In the genomic region with DNA sequence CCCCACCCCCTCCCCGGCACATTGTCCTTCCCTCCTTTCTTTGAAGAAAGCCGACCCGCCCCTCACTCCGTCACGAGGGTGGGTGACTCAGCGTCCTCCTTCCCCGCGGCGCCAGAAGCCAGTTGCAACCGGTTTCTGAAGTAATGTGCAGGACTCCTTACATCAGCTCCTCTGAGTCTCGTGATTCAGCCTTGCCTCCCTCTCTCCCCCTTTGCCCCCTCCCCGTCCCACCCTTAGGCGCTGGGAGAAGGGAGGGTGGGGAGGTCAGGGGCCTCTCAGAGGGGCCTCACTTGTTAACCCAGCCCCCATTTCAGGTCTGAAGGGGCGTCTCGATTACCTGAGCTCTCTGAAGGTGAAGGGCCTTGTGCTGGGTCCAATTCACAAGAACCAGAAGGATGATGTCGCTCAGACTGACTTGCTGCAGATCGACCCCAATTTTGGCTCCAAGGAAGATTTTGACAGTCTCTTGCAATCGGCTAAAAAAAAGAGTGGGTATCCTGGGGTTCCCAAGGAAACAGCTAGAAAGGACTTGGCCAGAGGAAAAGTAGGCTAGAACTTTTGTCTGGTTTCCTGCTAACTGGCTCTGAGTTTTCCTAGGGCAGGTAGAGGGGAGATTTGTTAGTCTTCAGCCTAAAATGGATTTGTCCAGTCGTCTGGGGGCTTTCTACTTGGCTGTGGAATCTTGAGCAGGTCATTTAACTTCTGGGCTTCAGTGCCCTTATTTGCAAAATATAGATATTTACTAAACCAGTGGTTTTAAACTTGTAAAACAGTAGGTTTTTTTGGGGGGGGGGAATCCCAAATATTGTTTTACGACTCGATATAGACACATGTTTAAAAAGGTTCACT, we compare ENCODE assay signal across 8 cellular contexts. TPM values are rescaled to one million over a fixed set of nuclear protein-coding genes. Genes with fewer than 3 reads are reported as not detected.
DNase-seq lines count a peak whose midpoint lies in the region; ATAC-seq and TF ChIP-seq lines count a peak whose summit lies in the region.

No MANE protein-coding gene starts in this region.

- peak overlapping the region; percentile 85 for H3K4me2 ChIP-seq in OCI-LY3 (ENCODE audit: low read length)

- no peaks in the 10 kb centered on the region for H3K27me3 Mint-ChIP-seq in CD8-positive, alpha-beta memory T cell
- H3K27me3 Mint-ChIP-seq in naive B cell: no peaks in the 10 kb centered on the region

- 2 to 3% methylated on average over 20 to 21 of the region's 21 CpGs for WGBS in esophagus, 2 donors

- H3K4me1 ChIP-seq in CD8-positive, alpha-beta memory T cell (ENCODE audit: insufficient read depth, low read length): peaks cover 39% of the 10 kb centered on the region
- H3K4me1 ChIP-seq in OCI-LY3 (ENCODE audit: low read length) (peaks cover 23% of the 10 kb centered on the region), esophagus (ENCODE audit: control insufficient read depth in 2 of 2, insufficient read depth in 2 of 2, low read length in 1 of 2) (peaks cover 2 to 7% of the 10 kb centered on the region in 2 donors)

- H3K4me3 Mint-ChIP-seq in CD8-positive, alpha-beta memory T cell: peak overlapping the region; percentile 99 to 100 (median 100)
- H3K4me3 Mint-ChIP-seq in naive B cell: peak overlapping the region; percentile 99 to 100 (median 100)

- H3K27me3 ChIP-seq in CD8-positive, alpha-beta memory T cell (ENCODE audit: insufficient read depth, low read length, poor library complexity, severe bottlenecking): no peaks in the 10 kb centered on the region
- no peaks in the 10 kb centered on the region for H3K27me3 ChIP-seq in OCI-LY3 (ENCODE audit: low read depth, low read length)
- H3K27me3 ChIP-seq in esophagus (ENCODE audit: control insufficient read depth in 1 of 2, insufficient read depth in 2 of 2, low read length in 2 of 2): no peaks in the 10 kb centered on the region

- peaks cover 40% of the 10 kb centered on the region for H4K20me1 ChIP-seq in OCI-LY3 (ENCODE audit: insufficient read depth, low read length)

- H3K4me3 ChIP-seq in CD8-positive, alpha-beta memory T cell (ENCODE audit: low read length): peak overlapping the region; percentile 99
- H3K4me3 ChIP-seq in OCI-LY3 (ENCODE audit: low read length) (peak overlapping the region; percentile 87), esophagus (ENCODE audit: low read depth in 1 of 2, low read length in 2 of 2) (peak overlapping the region; percentile 80 to 96)

- peaks cover 47% of the 10 kb centered on the region for H3K36me3 ChIP-seq in CD8-positive, alpha-beta memory T cell (ENCODE audit: insufficient read depth, low read length)
- H3K36me3 ChIP-seq in OCI-LY3 (replicated peaks; ENCODE audit: low read depth, low read length): peaks cover 68% of the 10 kb centered on the region
- H3K36me3 ChIP-seq in esophagus (ENCODE audit: control insufficient read depth in 2 of 2, insufficient read depth in 2 of 2, low read length in 1 of 2): peaks cover 19 to 35% of the 10 kb centered on the region in 2 donors

- POLR2A ChIA-PET in CD8-positive, alpha-beta memory T cell (lab: Charles Lee): interaction anchor here (0.6 to 3.4 kb wide), 37 partner anchors 8 to 1436 kb away, joined by 3 to 54 read pairs (median 5); a partner anchor contains a TSS

- peak; percentile 86 to 96 (median 88) for DNase-seq in CD8-positive, alpha-beta memory T cell
- DNase-seq in activated T-cell treated with anti-CD3 and anti-CD28 coated beads, Interleukin-2, amount 50 U/mL, for 1 hour: peak; percentile 92
- DNase-seq in naive B cell: no peak
- DNase-seq in stimulated activated CD8-positive, alpha-beta memory T cell treated with anti-CD3 and anti-CD28 coated beads, Interleukin-7, amount 100 ng/mL, for 48 hours (ENCODE audit: extremely low read depth in 1 of 2, low read depth in 1 of 2): peak; percentile 90 to 95

- peaks cover 51 to 54% (median 52%) of the 10 kb centered on the region in 3 donors for H3K4me1 Mint-ChIP-seq in CD8-positive, alpha-beta memory T cell
- H3K4me1 Mint-ChIP-seq in naive B cell: peaks cover 37 to 43% (median 43%) of the 10 kb centered on the region in 3 donors

- peaks cover 91% of the 10 kb centered on the region for H3K79me2 ChIP-seq in OCI-LY3 (ENCODE audit: low read length)

- TF ChIP-seq CTCF in OCI-LY3 (IDR thresholded peaks at IDR 0.05; ENCODE audit: low read depth, low read length): no peak

- peaks cover 15 to 64% (median 18%) of the 10 kb centered on the region in 3 donors for H3K36me3 Mint-ChIP-seq in CD8-positive, alpha-beta memory T cell
- H3K36me3 Mint-ChIP-seq in naive B cell: peaks cover 5 to 34% of the 10 kb centered on the region in 2 donors

- CTCF ChIA-PET in CD8-positive, alpha-beta memory T cell (lab: Charles Lee): interaction anchor here (0.7 to 4.2 kb wide), 20 partner anchors 18 to 457 kb away, joined by 3 to 32 read pairs (median 4); a partner anchor contains a TSS

- H2AFZ ChIP-seq in OCI-LY3 (ENCODE audit: low read depth, low read length): no peak overlapping the region

- H3K9ac ChIP-seq in OCI-LY3 (ENCODE audit: low read length): peak overlapping the region; percentile 95

- no peaks in the 10 kb centered on the region for H3K9me3 ChIP-seq in CD8-positive, alpha-beta memory T cell (ENCODE audit: low read length)
- H3K9me3 ChIP-seq in OCI-LY3 (ENCODE audit: insufficient read depth, low read length) (no peaks in the 10 kb centered on the region), esophagus (ENCODE audit: control insufficient read depth in 2 of 2, insufficient read depth in 1 of 2, low read depth in 1 of 2, low read length in 1 of 2) (no peaks in the 10 kb centered on the region)

- no peaks in the 10 kb centered on the region for H3K9me3 Mint-ChIP-seq in CD8-positive, alpha-beta memory T cell
- no peaks in the 10 kb centered on the region for H3K9me3 Mint-ChIP-seq in naive B cell

- H3K27ac Mint-ChIP-seq in CD8-positive, alpha-beta memory T cell: peak overlapping the region; percentile 96 to 100 (median 99)
- H3K27ac Mint-ChIP-seq in naive B cell: peak overlapping the region; percentile 98 to 100 (median 98)

- ATAC-seq in GM19452 (IDR thresholded peaks at IDR 0.05; ENCODE audit: unreplicated experiment) (peak; percentile 49), HG03571 (IDR thresholded peaks at IDR 0.05; ENCODE audit: unreplicated experiment) (peak; percentile 39), naive B cell (ENCODE audit: low read depth in 2 of 2) (peak; percentile 51 to 56)

- peak overlapping the region; percentile 99 for H3K27ac ChIP-seq in CD8-positive, alpha-beta memory T cell (ENCODE audit: low read depth, low read length)
- H3K27ac ChIP-seq in OCI-LY3 (ENCODE audit: low read length): peak overlapping the region; percentile 92
- peak overlapping the region; percentile 98 to 100 for H3K27ac ChIP-seq in esophagus (ENCODE audit: low read depth in 2 of 2, low read length in 1 of 2)

RNA-seq across cellular contexts. Expression of a gene that starts 1.1 kb away (rescaled TPM):
- total RNA-seq in CD8-positive, alpha-beta memory T cell: 100 to 1,000 TPM; 426 to 430 TPM
- polyA plus RNA-seq in CD8-positive, alpha-beta memory T cell: 180 TPM
- polyA plus RNA-seq in esophagus: 100 to 1,000 TPM in 1 of 2 donors, 10 to 100 TPM in 1; 90.5 to 146 TPM
- 100 to 1,000 TPM in 2 of 6 donors, 10 to 100 TPM in 4; 63.1 to 135 (median 81.1) TPM for polyA plus RNA-seq in naive B cell (ENCODE audit: low read depth in 6 of 6)

RNA-seq across cellular contexts. Expression of a gene that starts 39.4 kb away (rescaled TPM):
- total RNA-seq in CD8-positive, alpha-beta memory T cell: not detected
- polyA plus RNA-seq in CD8-positive, alpha-beta memory T cell: not detected
- polyA plus RNA-seq in esophagus (under 1 TPM in 1 of 2 donors, not detected in 1; 0.01 TPM), naive B cell (ENCODE audit: low read depth in 6 of 6) (not detected)

RNA-seq across cellular contexts. Expression of a gene that starts 42.4 kb away (rescaled TPM):
- 100 to 1,000 TPM; 124 to 131 TPM for total RNA-seq in CD8-positive, alpha-beta memory T cell
- 42.4 TPM for polyA plus RNA-seq in CD8-positive, alpha-beta memory T cell
- polyA plus RNA-seq in esophagus (10 to 100 TPM; 44.0 to 44.6 TPM), naive B cell (ENCODE audit: low read depth in 6 of 6) (10 to 100 TPM; 42.0 to 77.0 (median 54.6) TPM)

RNA-seq across cellular contexts. Expression of a gene that starts 49.2 kb away (rescaled TPM):
- under 1 TPM in 1 of 2 experiments, not detected in 1; 0.50 TPM for total RNA-seq in CD8-positive, alpha-beta memory T cell
- 0.66 TPM for polyA plus RNA-seq in CD8-positive, alpha-beta memory T cell
- not detected for polyA plus RNA-seq in esophagus
- 1 to 10 TPM in 5 of 6 donors, not detected in 1; 2.3 to 7.0 (median 3.7) TPM for polyA plus RNA-seq in naive B cell (ENCODE audit: low read depth in 6 of 6)

RNA-seq across cellular contexts. Expression of a gene that starts 50.0 kb away (rescaled TPM):
- total RNA-seq in CD8-positive, alpha-beta memory T cell: 10 to 100 TPM; 34.7 to 35.3 TPM
- 37.2 TPM for polyA plus RNA-seq in CD8-positive, alpha-beta memory T cell
- 10 to 100 TPM; 14.5 to 25.2 TPM for polyA plus RNA-seq in esophagus
- polyA plus RNA-seq in naive B cell (ENCODE audit: low read depth in 6 of 6): 10 to 100 TPM; 46.4 to 64.2 (median 51.5) TPM
